Comparison of ENCODE assay signal across 1 cellular context in the genomic region with DNA sequence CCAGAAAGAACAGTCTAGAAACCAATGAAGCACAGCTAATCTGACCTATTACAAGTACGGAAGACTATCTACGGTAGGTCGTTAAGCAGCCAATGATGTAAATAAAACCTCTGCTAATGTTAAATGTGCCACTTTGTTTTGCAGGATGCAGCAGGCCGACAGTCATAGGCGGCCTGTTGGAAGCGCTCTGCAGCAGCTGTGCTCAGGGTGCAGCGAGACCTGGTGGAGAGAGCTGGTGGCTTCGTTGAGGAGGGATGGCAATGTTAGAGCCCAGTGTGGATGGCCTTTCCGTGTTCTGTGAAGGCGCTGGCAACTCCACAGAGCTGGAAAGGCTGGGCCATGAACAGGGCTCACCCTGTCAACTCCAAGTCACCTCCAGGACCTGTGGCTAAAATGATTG.
TF ChIP-seq lines count a peak whose summit lies in the region.

No MANE protein-coding gene starts in this region.

TF ChIP-seq in H1, 55 proteins besides CTCF, POLR2A, EP300 and RAD21:
- TF ChIP-seq TAF7 (optimal IDR thresholded peaks at IDR 0.05; ENCODE audit: borderline replicate concordance, low read depth, low read length) (no peak), SAP30 (IDR thresholded peaks at IDR 0.05; ENCODE audit: insufficient read depth, insufficient replicate concordance, low read length) (no peak), YY1 (IDR thresholded peaks at IDR 0.05; ENCODE audit: low read depth, low read length) (no peak), CBX8 (IDR thresholded peaks at IDR 0.05; ENCODE audit: borderline replicate concordance, low read depth, low read length) (no peak)
